Comparison of ENCODE assay signal across 1 cellular context in the genomic region with DNA sequence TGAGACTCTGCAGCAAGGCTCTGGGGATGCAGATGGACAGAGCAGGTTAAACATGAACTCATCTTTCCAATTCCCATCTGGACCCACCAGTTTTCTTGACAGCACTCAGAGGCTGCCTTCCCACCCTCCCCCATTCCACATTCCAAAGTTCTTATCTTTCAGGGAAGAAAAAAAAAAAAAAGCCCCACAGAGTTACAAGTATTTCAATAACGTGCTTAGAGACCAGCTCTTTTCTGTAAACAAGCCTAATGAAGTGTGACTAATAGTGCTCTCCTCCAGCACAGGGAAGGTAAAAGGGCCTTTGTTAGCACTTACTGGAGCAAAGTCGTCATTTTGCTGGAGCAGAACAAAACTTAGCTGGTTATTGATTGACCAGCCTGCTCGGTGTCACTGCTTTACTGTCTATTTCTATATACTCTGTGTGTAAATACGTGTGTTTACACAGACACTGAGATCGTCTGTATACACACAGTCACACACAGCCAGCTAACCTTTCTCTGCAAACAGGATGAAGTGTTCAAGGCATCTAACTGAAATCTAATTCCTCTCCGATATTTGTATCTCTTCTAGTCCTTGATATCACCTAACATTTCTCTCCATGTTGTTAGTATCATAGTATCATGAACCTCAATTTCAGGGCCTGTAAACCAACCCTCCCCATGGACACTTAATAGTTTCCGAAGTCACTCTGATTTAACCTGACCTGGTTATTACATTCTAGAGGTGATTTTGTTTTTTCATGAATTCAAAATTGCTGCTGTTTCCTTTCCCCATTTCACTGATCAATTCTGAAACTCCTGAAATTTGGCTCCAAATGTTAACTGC.
TF ChIP-seq lines count a peak whose summit lies in the region.

No MANE protein-coding gene starts in this region.

TF ChIP-seq in HEK293, 187 proteins besides CTCF, POLR2A, EP300 and RAD21 (continued from another document and continues in another):
- no peak for TF ChIP-seq ZNF423 (tag by site-specific recombination; IDR thresholded peaks at IDR 0.05)
- TF ChIP-seq ZNF596 (tag by site-specific recombination; IDR thresholded peaks at IDR 0.05) = 0 out of 2 replicates have a peak, but pooled peaks have one; percentile 57
- TF ChIP-seq IKZF3 (tag by site-specific recombination; IDR thresholded peaks at IDR 0.05) = peak; percentile 94
- peak; percentile 42 for TF ChIP-seq SP3 (tag by site-specific recombination; IDR thresholded peaks at IDR 0.05)
- no peak for TF ChIP-seq ZNF792 (tag by site-specific recombination; IDR thresholded peaks at IDR 0.05)
- no peak for TF ChIP-seq ZNF777 (tag by site-specific recombination; IDR thresholded peaks at IDR 0.05; ENCODE audit: borderline replicate concordance)
- peak; percentile 73 for TF ChIP-seq ZNF76 (tag by site-specific recombination; IDR thresholded peaks at IDR 0.05; ENCODE audit: borderline replicate concordance, low read depth)
- TF ChIP-seq ZNF266 (tag by site-specific recombination; IDR thresholded peaks at IDR 0.05; ENCODE audit: low read depth) = no peak
- TF ChIP-seq, protein P1, sequence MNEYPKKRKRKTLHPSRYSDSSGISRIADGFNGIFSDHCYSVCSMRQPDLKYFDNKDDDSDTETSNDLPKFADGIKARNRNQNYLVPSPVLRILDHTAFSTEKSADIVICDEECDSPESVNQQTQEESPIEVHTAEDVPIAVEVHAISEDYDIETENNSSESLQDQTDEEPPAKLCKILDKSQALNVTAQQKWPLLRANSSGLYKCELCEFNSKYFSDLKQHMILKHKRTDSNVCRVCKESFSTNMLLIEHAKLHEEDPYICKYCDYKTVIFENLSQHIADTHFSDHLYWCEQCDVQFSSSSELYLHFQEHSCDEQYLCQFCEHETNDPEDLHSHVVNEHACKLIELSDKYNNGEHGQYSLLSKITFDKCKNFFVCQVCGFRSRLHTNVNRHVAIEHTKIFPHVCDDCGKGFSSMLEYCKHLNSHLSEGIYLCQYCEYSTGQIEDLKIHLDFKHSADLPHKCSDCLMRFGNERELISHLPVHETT (tag by site-specific recombination; IDR thresholded peaks at IDR 0.05) = peak; percentile 96
- TF ChIP-seq, protein P2, sequence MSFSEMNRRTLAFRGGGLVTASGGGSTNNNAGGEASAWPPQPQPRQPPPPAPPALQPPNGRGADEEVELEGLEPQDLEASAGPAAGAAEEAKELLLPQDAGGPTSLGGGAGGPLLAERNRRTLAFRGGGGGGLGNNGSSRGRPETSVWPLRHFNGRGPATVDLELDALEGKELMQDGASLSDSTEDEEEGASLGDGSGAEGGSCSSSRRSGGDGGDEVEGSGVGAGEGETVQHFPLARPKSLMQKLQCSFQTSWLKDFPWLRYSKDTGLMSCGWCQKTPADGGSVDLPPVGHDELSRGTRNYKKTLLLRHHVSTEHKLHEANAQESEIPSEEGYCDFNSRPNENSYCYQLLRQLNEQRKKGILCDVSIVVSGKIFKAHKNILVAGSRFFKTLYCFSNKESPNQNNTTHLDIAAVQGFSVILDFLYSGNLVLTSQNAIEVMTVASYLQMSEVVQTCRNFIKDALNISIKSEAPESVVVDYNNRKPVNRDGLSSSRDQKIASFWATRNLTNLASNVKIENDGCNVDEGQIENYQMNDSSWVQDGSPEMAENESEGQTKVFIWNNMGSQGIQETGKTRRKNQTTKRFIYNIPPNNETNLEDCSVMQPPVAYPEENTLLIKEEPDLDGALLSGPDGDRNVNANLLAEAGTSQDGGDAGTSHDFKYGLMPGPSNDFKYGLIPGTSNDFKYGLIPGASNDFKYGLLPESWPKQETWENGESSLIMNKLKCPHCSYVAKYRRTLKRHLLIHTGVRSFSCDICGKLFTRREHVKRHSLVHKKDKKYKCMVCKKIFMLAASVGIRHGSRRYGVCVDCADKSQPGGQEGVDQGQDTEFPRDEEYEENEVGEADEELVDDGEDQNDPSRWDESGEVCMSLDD (tag by site-specific recombination; IDR thresholded peaks at IDR 0.05) = no peak
- TF ChIP-seq KLF16 (tag by site-specific recombination; IDR thresholded peaks at IDR 0.05) = no peak; the same call in 1 of the 2 replicates
- no peak for TF ChIP-seq ZNF155 (tag by site-specific recombination; IDR thresholded peaks at IDR 0.05)
- peak; percentile 83 for TF ChIP-seq ZSCAN30 (tag by site-specific recombination; IDR thresholded peaks at IDR 0.05)
- no peak for TF ChIP-seq ZNF16 (tag by site-specific recombination; IDR thresholded peaks at IDR 0.05; ENCODE audit: low read depth)
- TF ChIP-seq ZSCAN23 (tag by site-specific recombination; IDR thresholded peaks at IDR 0.05) = peak; percentile 97
- TF ChIP-seq ZNF707 (tag by site-specific recombination; IDR thresholded peaks at IDR 0.05) = no peak; the same call in 1 of the 2 replicates
- TF ChIP-seq ZNF138 (tag by site-specific recombination; IDR thresholded peaks at IDR 0.05; ENCODE audit: borderline replicate concordance) = no peak
- TF ChIP-seq, protein P3, sequence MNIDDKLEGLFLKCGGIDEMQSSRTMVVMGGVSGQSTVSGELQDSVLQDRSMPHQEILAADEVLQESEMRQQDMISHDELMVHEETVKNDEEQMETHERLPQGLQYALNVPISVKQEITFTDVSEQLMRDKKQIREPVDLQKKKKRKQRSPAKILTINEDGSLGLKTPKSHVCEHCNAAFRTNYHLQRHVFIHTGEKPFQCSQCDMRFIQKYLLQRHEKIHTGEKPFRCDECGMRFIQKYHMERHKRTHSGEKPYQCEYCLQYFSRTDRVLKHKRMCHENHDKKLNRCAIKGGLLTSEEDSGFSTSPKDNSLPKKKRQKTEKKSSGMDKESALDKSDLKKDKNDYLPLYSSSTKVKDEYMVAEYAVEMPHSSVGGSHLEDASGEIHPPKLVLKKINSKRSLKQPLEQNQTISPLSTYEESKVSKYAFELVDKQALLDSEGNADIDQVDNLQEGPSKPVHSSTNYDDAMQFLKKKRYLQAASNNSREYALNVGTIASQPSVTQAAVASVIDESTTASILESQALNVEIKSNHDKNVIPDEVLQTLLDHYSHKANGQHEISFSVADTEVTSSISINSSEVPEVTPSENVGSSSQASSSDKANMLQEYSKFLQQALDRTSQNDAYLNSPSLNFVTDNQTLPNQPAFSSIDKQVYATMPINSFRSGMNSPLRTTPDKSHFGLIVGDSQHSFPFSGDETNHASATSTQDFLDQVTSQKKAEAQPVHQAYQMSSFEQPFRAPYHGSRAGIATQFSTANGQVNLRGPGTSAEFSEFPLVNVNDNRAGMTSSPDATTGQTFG (tag by site-specific recombination; IDR thresholded peaks at IDR 0.05; ENCODE audit: borderline replicate concordance) = no peak
- TF ChIP-seq, protein P4, sequence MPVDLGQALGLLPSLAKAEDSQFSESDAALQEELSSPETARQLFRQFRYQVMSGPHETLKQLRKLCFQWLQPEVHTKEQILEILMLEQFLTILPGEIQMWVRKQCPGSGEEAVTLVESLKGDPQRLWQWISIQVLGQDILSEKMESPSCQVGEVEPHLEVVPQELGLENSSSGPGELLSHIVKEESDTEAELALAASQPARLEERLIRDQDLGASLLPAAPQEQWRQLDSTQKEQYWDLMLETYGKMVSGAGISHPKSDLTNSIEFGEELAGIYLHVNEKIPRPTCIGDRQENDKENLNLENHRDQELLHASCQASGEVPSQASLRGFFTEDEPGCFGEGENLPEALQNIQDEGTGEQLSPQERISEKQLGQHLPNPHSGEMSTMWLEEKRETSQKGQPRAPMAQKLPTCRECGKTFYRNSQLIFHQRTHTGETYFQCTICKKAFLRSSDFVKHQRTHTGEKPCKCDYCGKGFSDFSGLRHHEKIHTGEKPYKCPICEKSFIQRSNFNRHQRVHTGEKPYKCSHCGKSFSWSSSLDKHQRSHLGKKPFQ (tag by site-specific recombination; IDR thresholded peaks at IDR 0.05) = peak; percentile 84
- no peak for TF ChIP-seq SALL2 (tag by site-specific recombination; IDR thresholded peaks at IDR 0.05; ENCODE audit: borderline replicate concordance)
- TF ChIP-seq, protein P5, sequence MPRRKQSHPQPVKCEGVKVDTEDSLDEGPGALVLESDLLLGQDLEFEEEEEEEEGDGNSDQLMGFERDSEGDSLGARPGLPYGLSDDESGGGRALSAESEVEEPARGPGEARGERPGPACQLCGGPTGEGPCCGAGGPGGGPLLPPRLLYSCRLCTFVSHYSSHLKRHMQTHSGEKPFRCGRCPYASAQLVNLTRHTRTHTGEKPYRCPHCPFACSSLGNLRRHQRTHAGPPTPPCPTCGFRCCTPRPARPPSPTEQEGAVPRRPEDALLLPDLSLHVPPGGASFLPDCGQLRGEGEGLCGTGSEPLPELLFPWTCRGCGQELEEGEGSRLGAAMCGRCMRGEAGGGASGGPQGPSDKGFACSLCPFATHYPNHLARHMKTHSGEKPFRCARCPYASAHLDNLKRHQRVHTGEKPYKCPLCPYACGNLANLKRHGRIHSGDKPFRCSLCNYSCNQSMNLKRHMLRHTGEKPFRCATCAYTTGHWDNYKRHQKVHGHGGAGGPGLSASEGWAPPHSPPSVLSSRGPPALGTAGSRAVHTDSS (tag by site-specific recombination; IDR thresholded peaks at IDR 0.05) = peak; percentile 32; the same call in 1 of the 2 replicates
- TF ChIP-seq, protein P6, sequence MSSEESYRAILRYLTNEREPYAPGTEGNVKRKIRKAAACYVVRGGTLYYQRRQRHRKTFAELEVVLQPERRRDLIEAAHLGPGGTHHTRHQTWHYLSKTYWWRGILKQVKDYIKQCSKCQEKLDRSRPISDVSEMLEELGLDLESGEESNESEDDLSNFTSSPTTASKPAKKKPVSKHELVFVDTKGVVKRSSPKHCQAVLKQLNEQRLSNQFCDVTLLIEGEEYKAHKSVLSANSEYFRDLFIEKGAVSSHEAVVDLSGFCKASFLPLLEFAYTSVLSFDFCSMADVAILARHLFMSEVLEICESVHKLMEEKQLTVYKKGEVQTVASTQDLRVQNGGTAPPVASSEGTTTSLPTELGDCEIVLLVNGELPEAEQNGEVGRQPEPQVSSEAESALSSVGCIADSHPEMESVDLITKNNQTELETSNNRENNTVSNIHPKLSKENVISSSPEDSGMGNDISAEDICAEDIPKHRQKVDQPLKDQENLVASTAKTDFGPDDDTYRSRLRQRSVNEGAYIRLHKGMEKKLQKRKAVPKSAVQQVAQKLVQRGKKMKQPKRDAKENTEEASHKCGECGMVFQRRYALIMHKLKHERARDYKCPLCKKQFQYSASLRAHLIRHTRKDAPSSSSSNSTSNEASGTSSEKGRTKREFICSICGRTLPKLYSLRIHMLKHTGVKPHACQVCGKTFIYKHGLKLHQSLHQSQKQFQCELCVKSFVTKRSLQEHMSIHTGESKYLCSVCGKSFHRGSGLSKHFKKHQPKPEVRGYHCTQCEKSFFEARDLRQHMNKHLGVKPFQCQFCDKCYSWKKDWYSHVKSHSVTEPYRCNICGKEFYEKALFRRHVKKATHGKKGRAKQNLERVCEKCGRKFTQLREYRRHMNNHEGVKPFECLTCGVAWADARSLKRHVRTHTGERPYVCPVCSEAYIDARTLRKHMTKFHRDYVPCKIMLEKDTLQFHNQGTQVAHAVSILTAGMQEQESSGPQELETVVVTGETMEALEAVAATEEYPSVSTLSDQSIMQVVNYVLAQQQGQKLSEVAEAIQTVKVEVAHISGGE (tag by site-specific recombination; conservative IDR thresholded peaks at IDR 0.05; ENCODE audit: low read depth) = no peak; the same call in 1 of the 2 replicates
- TF ChIP-seq ZNF785 (tag by site-specific recombination; IDR thresholded peaks at IDR 0.05) = no peak
- TF ChIP-seq, protein P7, sequence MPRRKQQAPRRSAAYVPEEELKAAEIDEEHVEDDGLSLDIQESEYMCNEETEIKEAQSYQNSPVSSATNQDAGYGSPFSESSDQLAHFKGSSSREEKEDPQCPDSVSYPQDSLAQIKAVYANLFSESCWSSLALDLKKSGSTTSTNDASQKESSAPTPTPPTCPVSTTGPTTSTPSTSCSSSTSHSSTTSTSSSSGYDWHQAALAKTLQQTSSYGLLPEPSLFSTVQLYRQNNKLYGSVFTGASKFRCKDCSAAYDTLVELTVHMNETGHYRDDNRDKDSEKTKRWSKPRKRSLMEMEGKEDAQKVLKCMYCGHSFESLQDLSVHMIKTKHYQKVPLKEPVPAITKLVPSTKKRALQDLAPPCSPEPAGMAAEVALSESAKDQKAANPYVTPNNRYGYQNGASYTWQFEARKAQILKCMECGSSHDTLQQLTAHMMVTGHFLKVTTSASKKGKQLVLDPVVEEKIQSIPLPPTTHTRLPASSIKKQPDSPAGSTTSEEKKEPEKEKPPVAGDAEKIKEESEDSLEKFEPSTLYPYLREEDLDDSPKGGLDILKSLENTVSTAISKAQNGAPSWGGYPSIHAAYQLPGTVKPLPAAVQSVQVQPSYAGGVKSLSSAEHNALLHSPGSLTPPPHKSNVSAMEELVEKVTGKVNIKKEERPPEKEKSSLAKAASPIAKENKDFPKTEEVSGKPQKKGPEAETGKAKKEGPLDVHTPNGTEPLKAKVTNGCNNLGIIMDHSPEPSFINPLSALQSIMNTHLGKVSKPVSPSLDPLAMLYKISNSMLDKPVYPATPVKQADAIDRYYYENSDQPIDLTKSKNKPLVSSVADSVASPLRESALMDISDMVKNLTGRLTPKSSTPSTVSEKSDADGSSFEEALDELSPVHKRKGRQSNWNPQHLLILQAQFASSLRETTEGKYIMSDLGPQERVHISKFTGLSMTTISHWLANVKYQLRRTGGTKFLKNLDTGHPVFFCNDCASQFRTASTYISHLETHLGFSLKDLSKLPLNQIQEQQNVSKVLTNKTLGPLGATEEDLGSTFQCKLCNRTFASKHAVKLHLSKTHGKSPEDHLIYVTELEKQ (tag by site-specific recombination; IDR thresholded peaks at IDR 0.05; ENCODE audit: borderline replicate concordance) = peak; percentile 97
- TF ChIP-seq GFI1B (tag by site-specific recombination; IDR thresholded peaks at IDR 0.05) = peak; percentile 91
- no peak for TF ChIP-seq ZNF621 (tag by site-specific recombination; IDR thresholded peaks at IDR 0.05)
- no peak for TF ChIP-seq ZNF221 (tag by site-specific recombination; IDR thresholded peaks at IDR 0.05; ENCODE audit: borderline replicate concordance)
- TF ChIP-seq, protein P8, sequence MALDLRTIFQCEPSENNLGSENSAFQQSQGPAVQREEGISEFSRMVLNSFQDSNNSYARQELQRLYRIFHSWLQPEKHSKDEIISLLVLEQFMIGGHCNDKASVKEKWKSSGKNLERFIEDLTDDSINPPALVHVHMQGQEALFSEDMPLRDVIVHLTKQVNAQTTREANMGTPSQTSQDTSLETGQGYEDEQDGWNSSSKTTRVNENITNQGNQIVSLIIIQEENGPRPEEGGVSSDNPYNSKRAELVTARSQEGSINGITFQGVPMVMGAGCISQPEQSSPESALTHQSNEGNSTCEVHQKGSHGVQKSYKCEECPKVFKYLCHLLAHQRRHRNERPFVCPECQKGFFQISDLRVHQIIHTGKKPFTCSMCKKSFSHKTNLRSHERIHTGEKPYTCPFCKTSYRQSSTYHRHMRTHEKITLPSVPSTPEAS (tag by site-specific recombination; IDR thresholded peaks at IDR 0.05) = peak; percentile 75
- TF ChIP-seq, protein P9, sequence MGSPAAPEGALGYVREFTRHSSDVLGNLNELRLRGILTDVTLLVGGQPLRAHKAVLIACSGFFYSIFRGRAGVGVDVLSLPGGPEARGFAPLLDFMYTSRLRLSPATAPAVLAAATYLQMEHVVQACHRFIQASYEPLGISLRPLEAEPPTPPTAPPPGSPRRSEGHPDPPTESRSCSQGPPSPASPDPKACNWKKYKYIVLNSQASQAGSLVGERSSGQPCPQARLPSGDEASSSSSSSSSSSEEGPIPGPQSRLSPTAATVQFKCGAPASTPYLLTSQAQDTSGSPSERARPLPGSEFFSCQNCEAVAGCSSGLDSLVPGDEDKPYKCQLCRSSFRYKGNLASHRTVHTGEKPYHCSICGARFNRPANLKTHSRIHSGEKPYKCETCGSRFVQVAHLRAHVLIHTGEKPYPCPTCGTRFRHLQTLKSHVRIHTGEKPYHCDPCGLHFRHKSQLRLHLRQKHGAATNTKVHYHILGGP (tag by site-specific recombination; IDR thresholded peaks at IDR 0.05) = peak; percentile 62; the same call in 1 of the 2 replicates
